ENCODE assay signal across 1 cellular context in genomic region chr10:70594161-70594560, GRCh38.
TF ChIP-seq lines count a peak whose summit lies in the region.

No MANE protein-coding gene starts in this region.

TF ChIP-seq in HCT116, 20 proteins besides CTCF, POLR2A, EP300 and RAD21 (continued from another document):
- TF ChIP-seq REST (IDR thresholded peaks at IDR 0.05; ENCODE audit: low read depth), result no peak
- TF ChIP-seq CBX3 (IDR thresholded peaks at IDR 0.05; ENCODE audit: low read depth), result no peak
- TF ChIP-seq CEBPB (IDR thresholded peaks at IDR 0.05; ENCODE audit: low read depth), result no peak
- no peak for TF ChIP-seq ATF3 (IDR thresholded peaks at IDR 0.05)
- no peak for TF ChIP-seq JUND (IDR thresholded peaks at IDR 0.05)
- no peak for TF ChIP-seq FOSL1 (IDR thresholded peaks at IDR 0.05; ENCODE audit: low read depth)
- no peak for TF ChIP-seq POLR2AphosphoS5 (IDR thresholded peaks at IDR 0.05; ENCODE audit: low read depth, low read length)
- no peak for TF ChIP-seq ZFX (IDR thresholded peaks at IDR 0.05)
- no peak for TF ChIP-seq YY1 (IDR thresholded peaks at IDR 0.05; ENCODE audit: extremely low read depth, insufficient replicate concordance, low read depth, low read length)
- TF ChIP-seq EGR1 (IDR thresholded peaks at IDR 0.05; ENCODE audit: low read depth), result no peak
- no peak for TF ChIP-seq EZH2phosphoT487 (IDR thresholded peaks at IDR 0.05; ENCODE audit: borderline replicate concordance)
- no peak for TF ChIP-seq TCF7L2 (IDR thresholded peaks at IDR 0.05; ENCODE audit: borderline replicate concordance, extremely low read depth, insufficient read depth, insufficient read length)
- no peak for TF ChIP-seq SRF (IDR thresholded peaks at IDR 0.05; ENCODE audit: low read depth)
- TF ChIP-seq ELF1 (IDR thresholded peaks at IDR 0.05; ENCODE audit: borderline replicate concordance, low read depth), result no peak
- TF ChIP-seq SP1 (IDR thresholded peaks at IDR 0.05; ENCODE audit: low read depth), result no peak
- TF ChIP-seq SIN3A (IDR thresholded peaks at IDR 0.05; ENCODE audit: low read depth), result no peak
- no peak for TF ChIP-seq MAX (IDR thresholded peaks at IDR 0.05)
TF ChIP-seq in HCT116: peak in this region for 0.
